20 cellular contexts compared by ENCODE assay signal in genomic region chr19:28244966-28245365, GRCh38.
DNase-seq lines count a peak whose midpoint lies in the region; ATAC-seq and TF ChIP-seq lines count a peak whose summit lies in the region.
"Had no signal": no experiment of that assay in that cellular context is flagged by ENCODE, and none has a peak within 500 bp of the region (broad histone marks: within the 10 kb centered on the region; RNA-seq: fewer than 3 reads in every experiment).

No MANE protein-coding gene starts in this region.

- TF ChIP-seq POLR2A in adrenal gland (IDR thresholded peaks at IDR 0.05): no peak

- no peak overlapping the region for H3K27ac ChIP-seq in HEK293 (ENCODE audit: extremely low read depth, low read depth, low read length)
- no peak overlapping the region for H3K27ac ChIP-seq in adrenal gland
- H3K27ac ChIP-seq in heart right ventricle: no peak overlapping the region
- H3K27ac ChIP-seq: 22Rv1, BLaER1, C4-2B had no signal

- intact Hi-C loops in adrenal gland (cut with DNase I) (no loop called here), heart right ventricle (cut with DNase I) (loop anchor here in 3 of 10 donors (5.0 to 10.0 kb wide), 3 partner anchors 77 to 460 kb away; no protein-coding TSS in a partner anchor)

- H3K4me3 ChIP-seq in HEK293 (ENCODE audit: low read depth, low read length) (no peak overlapping the region), adrenal gland (no peak overlapping the region), heart right ventricle (no peak overlapping the region)
- H3K4me3 ChIP-seq: BLaER1, GM12878, HAP-1 had no signal

- no peaks in the 10 kb centered on the region for H3K9me3 ChIP-seq in HEK293 (ENCODE audit: control insufficient read depth, insufficient read depth, low read depth, low read length)
- no peaks in the 10 kb centered on the region for H3K9me3 ChIP-seq in adrenal gland (replicated peaks in 1 of 3)
- no peaks in the 10 kb centered on the region for H3K9me3 ChIP-seq in heart right ventricle
- H3K9me3 ChIP-seq: BLaER1, Caco-2, HAP-1 had no signal

- POLR2A ChIA-PET in HEK293 (lab: Yijun Ruan, JAX): no interaction called here

- ATAC-seq in heart right ventricle: no peak
- ATAC-seq: CD8-positive, alpha-beta T cell; GM12878 had no signal

- TF ChIP-seq CTCF in HEK293 (tag by site-specific recombination; IDR thresholded peaks at IDR 0.05) (no peak), adrenal gland (IDR thresholded peaks at IDR 0.05) (no peak), heart right ventricle (IDR thresholded peaks at IDR 0.05) (no peak)

- H3K4me1 ChIP-seq in HEK293 (ENCODE audit: control insufficient read depth, insufficient read depth, low read length): no peaks in the 10 kb centered on the region
- peaks cover 0 to 4% of the 10 kb centered on the region in 2 donors for H3K4me1 ChIP-seq in adrenal gland (replicated peaks in 1 of 2)
- H3K4me1 ChIP-seq in heart right ventricle: no peaks in the 10 kb centered on the region
- H3K4me1 ChIP-seq: BLaER1, Caco-2, HAP-1 had no signal

- H3K36me3 ChIP-seq in HEK293 (ENCODE audit: control insufficient read depth in 2 of 2, insufficient read depth in 1 of 2, low read length in 2 of 2): no peaks in the 10 kb centered on the region
- no peaks in the 10 kb centered on the region for H3K36me3 ChIP-seq in adrenal gland (replicated peaks in 1 of 2)
- H3K36me3 ChIP-seq in heart right ventricle: no peaks in the 10 kb centered on the region
- H3K36me3 ChIP-seq: BLaER1, HAP-1 had no signal

- H3K27me3 ChIP-seq in adrenal gland (no peaks in the 10 kb centered on the region), heart right ventricle (peaks cover 0 to 5% (median 0%) of the 10 kb centered on the region in 7 donors)
- H3K27me3 ChIP-seq: BLaER1 had no signal

- WGBS in adrenal gland, 4 donors: 81 to 87% (median 84%) methylated on average over 6 of the region's 6 CpGs
- 81 to 87% methylated on average over 6 of the region's 6 CpGs for WGBS in heart right ventricle, 2 donors

- CTCF ChIA-PET in HEK293 (lab: Yijun Ruan, JAX): interaction anchor here (0.6 to 8.2 kb wide), 7 partner anchors 8 to 278 kb away, joined by 3 to 210 read pairs (median 7); no protein-coding TSS in a partner anchor

- DNase-seq in NCI-H2227 (lab: John Stamatoyannopoulos, UW; ENCODE audit: unreplicated experiment) (peak; percentile 60), NCI-H2227 treated with DMSO at 0.1 percent for 48 hours (lab: John Stamatoyannopoulos, UW) (no peak), left kidney (ENCODE audit: low read depth, low spot score) (peak; percentile 16), adrenal gland (no peak), heart right ventricle (no peak), NCI-H1436 treated with DMSO at 0.1 percent for 48 hours (lab: John Stamatoyannopoulos, UW) (no peak)
- DNase-seq: Caco-2; CD4-positive, CD25-positive, alpha-beta regulatory T cell; CD8-positive, alpha-beta T cell; DMS153; DND-41; EL; GDM1; GOT3 had no signal

TF ChIP-seq in HEK293, 187 proteins besides CTCF, POLR2A, EP300 and RAD21:
- TF ChIP-seq, protein P1, sequence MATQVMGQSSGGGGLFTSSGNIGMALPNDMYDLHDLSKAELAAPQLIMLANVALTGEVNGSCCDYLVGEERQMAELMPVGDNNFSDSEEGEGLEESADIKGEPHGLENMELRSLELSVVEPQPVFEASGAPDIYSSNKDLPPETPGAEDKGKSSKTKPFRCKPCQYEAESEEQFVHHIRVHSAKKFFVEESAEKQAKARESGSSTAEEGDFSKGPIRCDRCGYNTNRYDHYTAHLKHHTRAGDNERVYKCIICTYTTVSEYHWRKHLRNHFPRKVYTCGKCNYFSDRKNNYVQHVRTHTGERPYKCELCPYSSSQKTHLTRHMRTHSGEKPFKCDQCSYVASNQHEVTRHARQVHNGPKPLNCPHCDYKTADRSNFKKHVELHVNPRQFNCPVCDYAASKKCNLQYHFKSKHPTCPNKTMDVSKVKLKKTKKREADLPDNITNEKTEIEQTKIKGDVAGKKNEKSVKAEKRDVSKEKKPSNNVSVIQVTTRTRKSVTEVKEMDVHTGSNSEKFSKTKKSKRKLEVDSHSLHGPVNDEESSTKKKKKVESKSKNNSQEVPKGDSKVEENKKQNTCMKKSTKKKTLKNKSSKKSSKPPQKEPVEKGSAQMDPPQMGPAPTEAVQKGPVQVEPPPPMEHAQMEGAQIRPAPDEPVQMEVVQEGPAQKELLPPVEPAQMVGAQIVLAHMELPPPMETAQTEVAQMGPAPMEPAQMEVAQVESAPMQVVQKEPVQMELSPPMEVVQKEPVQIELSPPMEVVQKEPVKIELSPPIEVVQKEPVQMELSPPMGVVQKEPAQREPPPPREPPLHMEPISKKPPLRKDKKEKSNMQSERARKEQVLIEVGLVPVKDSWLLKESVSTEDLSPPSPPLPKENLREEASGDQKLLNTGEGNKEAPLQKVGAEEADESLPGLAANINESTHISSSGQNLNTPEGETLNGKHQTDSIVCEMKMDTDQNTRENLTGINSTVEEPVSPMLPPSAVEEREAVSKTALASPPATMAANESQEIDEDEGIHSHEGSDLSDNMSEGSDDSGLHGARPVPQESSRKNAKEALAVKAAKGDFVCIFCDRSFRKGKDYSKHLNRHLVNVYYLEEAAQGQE (tag by site-specific recombination; IDR thresholded peaks at IDR 0.05): peak; percentile 94
- TF ChIP-seq ZNF660 (tag by site-specific recombination; IDR thresholded peaks at IDR 0.05): no peak

Comparison
In these comparisons a context has a peak if more than half of its experiments do, and no peak if none do; other contexts are left out.
1. DNase-seq: peak in NCI-H2227 (single experiment) and left kidney (single experiment); none in NCI-H2227 treated with DMSO at 0.1 percent for 48 hours (single experiment), adrenal gland (0 of 7), heart right ventricle (0 of 2) and NCI-H1436 treated with DMSO at 0.1 percent for 48 hours (single experiment).